15 cellular contexts compared by ENCODE assay signal in the genomic region with DNA sequence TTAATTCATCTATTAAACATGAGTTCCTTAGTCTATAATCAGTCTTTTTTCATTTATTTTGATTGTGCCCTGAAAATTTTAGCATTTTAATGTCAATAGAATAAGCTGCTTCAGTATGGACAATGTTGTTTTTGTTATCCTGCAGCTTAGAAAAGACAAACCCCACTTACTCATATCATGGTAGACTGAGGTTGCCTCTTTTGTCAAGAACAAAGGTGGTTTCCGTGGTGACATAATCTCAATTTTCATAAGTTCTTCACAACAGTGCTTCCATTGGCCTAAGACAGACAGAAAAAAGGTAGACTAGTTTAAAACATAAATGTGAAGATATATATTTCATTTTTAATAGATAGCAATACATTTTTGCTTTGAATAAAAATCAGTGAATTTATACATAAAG.
DNase-seq lines count a peak whose midpoint lies in the region; ATAC-seq and TF ChIP-seq lines count a peak whose summit lies in the region.
"Had no signal": no experiment of that assay in that cellular context is flagged by ENCODE, and none has a peak within 500 bp of the region (broad histone marks: within the 10 kb centered on the region; RNA-seq: fewer than 3 reads in every experiment).

No MANE protein-coding gene starts in this region.

- no peaks in the 10 kb centered on the region for H3K36me3 Mint-ChIP-seq in activated naive CD8-positive, alpha-beta T cell treated with anti-CD3 and anti-CD28 coated beads, Interleukin-2, amount 50 U/mL, for 24 hours (ENCODE audit: low read depth)
- H3K36me3 Mint-ChIP-seq: immature natural killer cell had no signal

- peak; percentile 87 for ATAC-seq in GM19351 (IDR thresholded peaks at IDR 0.05; ENCODE audit: unreplicated experiment)
- ATAC-seq in HG03175 (IDR thresholded peaks at IDR 0.05; ENCODE audit: unreplicated experiment): peak; percentile 55
- peak; percentile 88 for ATAC-seq in activated naive CD8-positive, alpha-beta T cell treated with anti-CD3 and anti-CD28 coated beads, Interleukin-2, amount 50 U/mL, for 24 hours
- no peak for ATAC-seq in GM18505 (IDR thresholded peaks at IDR 0.05; ENCODE audit: unreplicated experiment)
- ATAC-seq: esophagus mucosa, sciatic nerve had no signal

- TF ChIP-seq CTCF in GM12865 (IDR thresholded peaks at IDR 0.05; ENCODE audit: insufficient read depth, low read depth, low read length, missing control alignments) (no peak), WERI-Rb-1 (IDR thresholded peaks at IDR 0.05; ENCODE audit: low read depth, low read length) (no peak)

- peak overlapping the region; percentile 18 for H3K27ac Mint-ChIP-seq in activated naive CD8-positive, alpha-beta T cell treated with anti-CD3 and anti-CD28 coated beads, Interleukin-2, amount 50 U/mL, for 24 hours
- H3K27ac Mint-ChIP-seq: CD14-positive monocyte, immature natural killer cell had no signal

- no peak overlapping the region for H3K27ac ChIP-seq in WERI-Rb-1
- H3K27ac ChIP-seq: brain microvascular endothelial cell had no signal

- peaks cover 32% of the 10 kb centered on the region for H3K4me1 Mint-ChIP-seq in activated naive CD8-positive, alpha-beta T cell treated with anti-CD3 and anti-CD28 coated beads, Interleukin-2, amount 50 U/mL, for 24 hours
- H3K4me1 Mint-ChIP-seq: immature natural killer cell had no signal

- no peaks in the 10 kb centered on the region for H3K9me3 ChIP-seq in WERI-Rb-1 (ENCODE audit: severe bottlenecking)

- H3K36me3 ChIP-seq in WERI-Rb-1: peaks cover 29% of the 10 kb centered on the region
- H3K36me3 ChIP-seq: brain microvascular endothelial cell had no signal

- H3K27me3 Mint-ChIP-seq in activated naive CD8-positive, alpha-beta T cell treated with anti-CD3 and anti-CD28 coated beads, Interleukin-2, amount 50 U/mL, for 24 hours: no peaks in the 10 kb centered on the region

- DNase-seq in GM12865 (ENCODE audit: low read depth) (peak; percentile 67), WERI-Rb-1 (no peak), T1000 (lab: John Stamatoyannopoulos, UW) (no peak), NCI-H2107 treated with DMSO at 0.1 percent for 48 hours (lab: John Stamatoyannopoulos, UW; ENCODE audit: unreplicated experiment) (no peak)
- no peak for DNase-seq in activated naive CD8-positive, alpha-beta T cell treated with anti-CD3 and anti-CD28 coated beads, Interleukin-2, amount 50 U/mL, for 24 hours
- DNase-seq: brain microvascular endothelial cell, immature natural killer cell, MM.1S, NCI-H524 treated with DMSO at 0.1 percent for 48 hours had no signal

- no peak overlapping the region for H3K4me3 Mint-ChIP-seq in activated naive CD8-positive, alpha-beta T cell treated with anti-CD3 and anti-CD28 coated beads, Interleukin-2, amount 50 U/mL, for 24 hours
- H3K4me3 Mint-ChIP-seq: CD14-positive monocyte, immature natural killer cell had no signal

- no peak for TF ChIP-seq POLR2A in GM18505 (IDR thresholded peaks at IDR 0.05; ENCODE audit: borderline replicate concordance, extremely low read depth, insufficient read depth, insufficient read length)

- H3K4me3 ChIP-seq in GM12865 (ENCODE audit: low read depth, low read length) (no peak overlapping the region), WERI-Rb-1 (ENCODE audit: low read depth, low read length) (no peak overlapping the region)

- H3K9me3 Mint-ChIP-seq in activated naive CD8-positive, alpha-beta T cell treated with anti-CD3 and anti-CD28 coated beads, Interleukin-2, amount 50 U/mL, for 24 hours: no peaks in the 10 kb centered on the region
- H3K9me3 Mint-ChIP-seq: CD14-positive monocyte, immature natural killer cell had no signal

- H3K27me3 ChIP-seq in WERI-Rb-1 (ENCODE audit: insufficient read depth, low read depth, severe bottlenecking): no peaks in the 10 kb centered on the region
- H3K27me3 ChIP-seq: brain microvascular endothelial cell had no signal
